In genomic region chr6:154938727-154939285, GRCh38 we compare ENCODE assay signal across 1 cellular context.
TF ChIP-seq lines count a peak whose summit lies in the region.

No MANE protein-coding gene starts in this region.

TF ChIP-seq in HEK293, 187 proteins besides CTCF, POLR2A, EP300 and RAD21 (continued from another document):
- TF ChIP-seq ZNF433 (tag by site-specific recombination; IDR thresholded peaks at IDR 0.05; ENCODE audit: low read depth), result peak; percentile 68
- peak; percentile 63 for TF ChIP-seq ZNF510 (tag by site-specific recombination; IDR thresholded peaks at IDR 0.05; ENCODE audit: insufficient replicate concordance)
- TF ChIP-seq OVOL3 (tag by site-specific recombination; IDR thresholded peaks at IDR 0.05), result peak; percentile 15; the same call in 1 of the 2 replicates
- TF ChIP-seq ZNF19 (tag by site-specific recombination; IDR thresholded peaks at IDR 0.05; ENCODE audit: low read depth), result peak; percentile 39; the same call in 1 of the 2 replicates
- peak; percentile 63 for TF ChIP-seq REST (tag by site-specific recombination; IDR thresholded peaks at IDR 0.05)
- peak; percentile 86 for TF ChIP-seq ZNF426 (tag by site-specific recombination; IDR thresholded peaks at IDR 0.05)
- peak; percentile 74 for TF ChIP-seq ZBTB11 (tag by site-specific recombination; conservative IDR thresholded peaks at IDR 0.05; ENCODE audit: low read depth)
- TF ChIP-seq ZNF394 (tag by site-specific recombination; IDR thresholded peaks at IDR 0.05; ENCODE audit: borderline replicate concordance), result peak; percentile 93
- TF ChIP-seq ZNF623 (tag by site-specific recombination; IDR thresholded peaks at IDR 0.05), result peak; percentile 60; the same call in 1 of the 2 replicates
- peak; percentile 91 for TF ChIP-seq ZNF518A (tag by site-specific recombination; conservative IDR thresholded peaks at IDR 0.05; ENCODE audit: low read depth)
- peak; percentile 62 for TF ChIP-seq ZNF529 (tag by site-specific recombination; IDR thresholded peaks at IDR 0.05; ENCODE audit: insufficient replicate concordance)
- 0 out of 2 replicates have a peak, but pooled peaks have one; percentile 30 for TF ChIP-seq ZNF292 (tag by site-specific recombination; IDR thresholded peaks at IDR 0.05; ENCODE audit: borderline replicate concordance, low read depth)
- peak; percentile 70; the same call in 1 of the 2 replicates for TF ChIP-seq ZNF558 (tag by site-specific recombination; IDR thresholded peaks at IDR 0.05)
- peak; percentile 55; the same call in 1 of the 2 replicates for TF ChIP-seq ZNF266 (tag by site-specific recombination; IDR thresholded peaks at IDR 0.05; ENCODE audit: low read depth)
- peak; percentile 59 for TF ChIP-seq ZNF664 (tag by site-specific recombination; IDR thresholded peaks at IDR 0.05)
- TF ChIP-seq ZXDB (tag by site-specific recombination; IDR thresholded peaks at IDR 0.05), result peak; percentile 48; the same call in 1 of the 2 replicates
- TF ChIP-seq ZNF629 (tag by site-specific recombination; IDR thresholded peaks at IDR 0.05), result 0 out of 2 replicates have a peak, but pooled peaks have one; percentile 23
- TF ChIP-seq KLF7 (tag by site-specific recombination; IDR thresholded peaks at IDR 0.05; ENCODE audit: borderline replicate concordance), result peak; percentile 41; the same call in 1 of the 2 replicates
- peak; percentile 85 for TF ChIP-seq ZNF555 (tag by site-specific recombination; conservative IDR thresholded peaks at IDR 0.05)
